In the genomic region with DNA sequence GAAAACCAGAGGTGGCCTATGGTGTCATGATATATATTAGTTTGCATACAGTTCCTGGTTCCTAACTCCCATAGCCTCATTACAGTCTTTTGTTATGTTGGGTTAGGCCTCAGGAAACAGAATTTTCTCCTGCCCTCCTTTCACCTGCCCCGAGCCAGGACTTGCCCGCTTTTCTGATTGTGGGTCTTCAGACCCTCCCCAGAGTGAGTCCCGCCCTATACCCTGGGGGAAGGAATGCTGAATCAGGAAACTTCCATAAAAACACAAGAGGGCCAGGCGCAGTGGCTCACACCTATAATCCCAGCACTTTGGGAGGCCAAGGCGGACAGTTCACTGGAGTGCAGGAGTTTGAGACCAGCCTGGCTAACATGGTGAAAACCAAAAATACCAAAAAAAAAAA, we compare ENCODE assay signal across 23 cellular contexts.
"Had no signal": no experiment of that assay in that cellular context is flagged by ENCODE, and none has a peak within 500 bp of the region (broad histone marks: within the 10 kb centered on the region; RNA-seq: fewer than 3 reads in every experiment).

No MANE protein-coding gene starts in this region.

- ATAC-seq: effector memory CD8-positive, alpha-beta T cell; gastroesophageal sphincter; left cardiac atrium; lower lobe of right lung; pancreas; right cardiac atrium had no signal

- DNase-seq: effector memory CD8-positive, alpha-beta T cell; esophagus squamous epithelium; foreskin fibroblast; glutamatergic neuron; immature natural killer cell; kidney; left cardiac atrium; left ventricle myocardium inferior; lower lobe of right lung; naive B cell; occipital lobe; pancreas; right cardiac atrium; small intestine; stimulated activated CD4-positive, alpha-beta T cell treated with anti-CD3 and anti-CD28 coated beads, Interleukin-12 subunit alpha, Interleukin-12 subunit beta, amount 100 ng/mL, for 4 hours; stimulated activated naive CD4-positive, alpha-beta T cell; stomach; substantia nigra; transverse colon had no signal

- H3K27me3 ChIP-seq: esophagus squamous epithelium, gastroesophageal sphincter, pancreas, stomach, transverse colon had no signal

- H3K4me1 ChIP-seq: esophagus squamous epithelium, gastroesophageal sphincter, left ventricle myocardium inferior, lower lobe of right lung, pancreas, stomach, transverse colon had no signal

- H3K9me3 ChIP-seq: esophagus squamous epithelium, gastroesophageal sphincter, left ventricle myocardium inferior, lower lobe of right lung, pancreas, stomach, thoracic aorta, transverse colon had no signal

- FAIRE-seq: kidney, pancreas, small intestine, urothelium cell line had no signal

- H3K4me3 ChIP-seq: esophagus squamous epithelium, gastroesophageal sphincter, left ventricle myocardium inferior, lower lobe of right lung, pancreas, stomach, thoracic aorta, transverse colon had no signal

- H3K27ac ChIP-seq: epithelial cell of prostate, esophagus squamous epithelium, gastroesophageal sphincter, left ventricle myocardium inferior, lower lobe of right lung, pancreas, stomach, thoracic aorta, transverse colon had no signal

- H3K36me3 ChIP-seq: gastroesophageal sphincter, left ventricle myocardium inferior, lower lobe of right lung, pancreas, thoracic aorta, transverse colon had no signal
